Comparison of ENCODE assay signal across 8 cellular contexts in genomic region chr5:59390074-59390659, GRCh38.
DNase-seq lines count a peak whose midpoint lies in the region; ATAC-seq, FAIRE-seq and TF ChIP-seq lines count a peak whose summit lies in the region.

No MANE protein-coding gene starts in this region.

- POLR2A ChIA-PET in activated CD4-positive, alpha-beta T cell treated with anti-CD3 and anti-CD28 coated beads, Interleukin-2, amount 10 ng/mL, durations not matched to agents 7 days and 5 days (lab: Charles Lee): no interaction called here

- no peaks in the 10 kb centered on the region for H3K4me1 Mint-ChIP-seq in activated CD4-positive, alpha-beta T cell treated with anti-CD3 and anti-CD28 coated beads, Interleukin-2, amount 10 ng/mL, durations not matched to agents 7 days and 5 days

- H3K4me3 ChIP-seq in coronary artery: no peak overlapping the region
- no peak overlapping the region for H3K4me3 ChIP-seq in neutrophil (ENCODE audit: low read depth in 1 of 2, low read length in 1 of 2)

- H3K27me3 Mint-ChIP-seq in activated CD4-positive, alpha-beta T cell treated with anti-CD3 and anti-CD28 coated beads, Interleukin-2, amount 10 ng/mL, durations not matched to agents 7 days and 5 days: peaks cover 15% of the 10 kb centered on the region

- H3K4me3 Mint-ChIP-seq in activated CD4-positive, alpha-beta T cell treated with anti-CD3 and anti-CD28 coated beads, Interleukin-2, amount 10 ng/mL, durations not matched to agents 7 days and 5 days: no peak overlapping the region

- DNase-seq in activated CD4-positive, alpha-beta T cell treated with anti-CD3 and anti-CD28 coated beads, Interleukin-2, amount 10 ng/mL, durations not matched to agents 7 days and 5 days: peak; percentile 26
- DNase-seq in activated CD4-positive, alpha-beta T cell treated with anti-CD3 and anti-CD28 coated beads for 48 hours: no peak
- DNase-seq in NCI-H2029 treated with DMSO at 0.1 percent for 48 hours (lab: John Stamatoyannopoulos, UW): peak; percentile 29
- DNase-seq in coronary artery (ENCODE audit: low spot score): no peak
- no peak for DNase-seq in urothelium cell line (ENCODE audit: low spot score)
- no peak for DNase-seq in GF-D8 (lab: John Stamatoyannopoulos, UW)

- CTCF ChIA-PET in activated CD4-positive, alpha-beta T cell treated with anti-CD3 and anti-CD28 coated beads, Interleukin-2, amount 10 ng/mL, durations not matched to agents 7 days and 5 days (lab: Charles Lee): interaction anchor here (0.9 to 1.2 kb wide), 2 partner anchors 284 to 410 kb away, joined by 3 to 7 read pairs; no protein-coding TSS in a partner anchor

- no peaks in the 10 kb centered on the region for H3K9me3 Mint-ChIP-seq in activated CD4-positive, alpha-beta T cell treated with anti-CD3 and anti-CD28 coated beads, Interleukin-2, amount 10 ng/mL, durations not matched to agents 7 days and 5 days

- H3K27ac Mint-ChIP-seq in activated CD4-positive, alpha-beta T cell treated with anti-CD3 and anti-CD28 coated beads, Interleukin-2, amount 10 ng/mL, durations not matched to agents 7 days and 5 days: no peak overlapping the region

- H3K9me3 ChIP-seq in neutrophil: no peaks in the 10 kb centered on the region

- H3K27ac ChIP-seq in coronary artery (no peak overlapping the region), neutrophil (no peak overlapping the region)

- no peaks in the 10 kb centered on the region for H3K36me3 Mint-ChIP-seq in activated CD4-positive, alpha-beta T cell treated with anti-CD3 and anti-CD28 coated beads, Interleukin-2, amount 10 ng/mL, durations not matched to agents 7 days and 5 days (ENCODE audit: low read depth)

- H3K27me3 ChIP-seq in neutrophil: no peaks in the 10 kb centered on the region

- H3K36me3 ChIP-seq in neutrophil: no peaks in the 10 kb centered on the region

- no peak for FAIRE-seq in urothelium cell line (lab: Jason Lieb, UNC)

- no peak for ATAC-seq in HG03520 (IDR thresholded peaks at IDR 0.05; ENCODE audit: unreplicated experiment)

- H3K4me1 ChIP-seq in neutrophil (ENCODE audit: control insufficient read depth in 1 of 2, insufficient read depth in 1 of 2, low read depth in 1 of 2, low read length in 1 of 2): no peaks in the 10 kb centered on the region

- TF ChIP-seq CTCF in coronary artery (IDR thresholded peaks at IDR 0.05) (peak; percentile 61), neutrophil (IDR thresholded peaks at IDR 0.05) (peak; percentile 63)

Comparison
In these comparisons a context has a peak if more than half of its experiments do, and no peak if none do; other contexts are left out.
1. DNase-seq: peak in activated CD4-positive, alpha-beta T cell treated with anti-CD3 and anti-CD28 coated beads, Interleukin-2, amount 10 ng/mL, durations not matched to agents 7 days and 5 days (single experiment) and NCI-H2029 treated with DMSO at 0.1 percent for 48 hours (single experiment); none in activated CD4-positive, alpha-beta T cell treated with anti-CD3 and anti-CD28 coated beads for 48 hours (single experiment), coronary artery (single experiment), urothelium cell line (single experiment) and GF-D8 (single experiment).